In genomic region chr12:50527086-50527726, GRCh38 we compare ENCODE assay signal across 1 cellular context.
TF ChIP-seq lines count a peak whose summit lies in the region.

No MANE protein-coding gene starts in this region.

TF ChIP-seq in HepG2, 621 proteins besides CTCF, POLR2A, EP300 and RAD21 (continued from another document and continues in another):
- peak; percentile 100 for TF ChIP-seq ZNF770 (CRISPR knock-in tag; IDR thresholded peaks at IDR 0.05)
- TF ChIP-seq ZFP90 (CRISPR knock-in tag; IDR thresholded peaks at IDR 0.05; ENCODE audit: borderline replicate concordance): no peak
- peak; percentile 85 for TF ChIP-seq MIXL1 (CRISPR knock-in tag; IDR thresholded peaks at IDR 0.05)
- peak; percentile 80; the same call in 1 of the 2 replicates for TF ChIP-seq FOXK1 (CRISPR knock-in tag; IDR thresholded peaks at IDR 0.05; ENCODE audit: borderline replicate concordance, low read depth)
- TF ChIP-seq ZNF780A (CRISPR knock-in tag; IDR thresholded peaks at IDR 0.05): no peak
- no peak for TF ChIP-seq SRSF9 (IDR thresholded peaks at IDR 0.05; ENCODE audit: borderline replicate concordance, insufficient read depth, low read depth, low read length, poor library complexity, severe bottlenecking)
- no peak for TF ChIP-seq KMT2A (CRISPR knock-in tag; IDR thresholded peaks at IDR 0.05)
- TF ChIP-seq ZNF121 (CRISPR knock-in tag; IDR thresholded peaks at IDR 0.05): no peak
- 0 out of 2 replicates have a peak, but pooled peaks have one; percentile 30 for TF ChIP-seq ZNF607 (CRISPR knock-in tag; IDR thresholded peaks at IDR 0.05; ENCODE audit: borderline replicate concordance)
- TF ChIP-seq HNF4G (IDR thresholded peaks at IDR 0.05; ENCODE audit: borderline replicate concordance, low read depth, low read length): peak; percentile 98
- TF ChIP-seq HNF4G (CRISPR knock-in tag; IDR thresholded peaks at IDR 0.05; ENCODE audit: borderline replicate concordance, low read depth): peak; percentile 87; the same call in 1 of the 2 replicates
- TF ChIP-seq, protein P1, sequence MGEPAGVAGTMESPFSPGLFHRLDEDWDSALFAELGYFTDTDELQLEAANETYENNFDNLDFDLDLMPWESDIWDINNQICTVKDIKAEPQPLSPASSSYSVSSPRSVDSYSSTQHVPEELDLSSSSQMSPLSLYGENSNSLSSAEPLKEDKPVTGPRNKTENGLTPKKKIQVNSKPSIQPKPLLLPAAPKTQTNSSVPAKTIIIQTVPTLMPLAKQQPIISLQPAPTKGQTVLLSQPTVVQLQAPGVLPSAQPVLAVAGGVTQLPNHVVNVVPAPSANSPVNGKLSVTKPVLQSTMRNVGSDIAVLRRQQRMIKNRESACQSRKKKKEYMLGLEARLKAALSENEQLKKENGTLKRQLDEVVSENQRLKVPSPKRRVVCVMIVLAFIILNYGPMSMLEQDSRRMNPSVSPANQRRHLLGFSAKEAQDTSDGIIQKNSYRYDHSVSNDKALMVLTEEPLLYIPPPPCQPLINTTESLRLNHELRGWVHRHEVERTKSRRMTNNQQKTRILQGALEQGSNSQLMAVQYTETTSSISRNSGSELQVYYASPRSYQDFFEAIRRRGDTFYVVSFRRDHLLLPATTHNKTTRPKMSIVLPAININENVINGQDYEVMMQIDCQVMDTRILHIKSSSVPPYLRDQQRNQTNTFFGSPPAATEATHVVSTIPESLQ (CRISPR knock-in tag; conservative IDR thresholded peaks at IDR 0.05): no peak
- TF ChIP-seq, protein P2, sequence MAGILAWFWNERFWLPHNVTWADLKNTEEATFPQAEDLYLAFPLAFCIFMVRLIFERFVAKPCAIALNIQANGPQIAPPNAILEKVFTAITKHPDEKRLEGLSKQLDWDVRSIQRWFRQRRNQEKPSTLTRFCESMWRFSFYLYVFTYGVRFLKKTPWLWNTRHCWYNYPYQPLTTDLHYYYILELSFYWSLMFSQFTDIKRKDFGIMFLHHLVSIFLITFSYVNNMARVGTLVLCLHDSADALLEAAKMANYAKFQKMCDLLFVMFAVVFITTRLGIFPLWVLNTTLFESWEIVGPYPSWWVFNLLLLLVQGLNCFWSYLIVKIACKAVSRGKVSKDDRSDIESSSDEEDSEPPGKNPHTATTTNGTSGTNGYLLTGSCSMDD (CRISPR knock-in tag; IDR thresholded peaks at IDR 0.05): no peak
- TF ChIP-seq, protein P3, sequence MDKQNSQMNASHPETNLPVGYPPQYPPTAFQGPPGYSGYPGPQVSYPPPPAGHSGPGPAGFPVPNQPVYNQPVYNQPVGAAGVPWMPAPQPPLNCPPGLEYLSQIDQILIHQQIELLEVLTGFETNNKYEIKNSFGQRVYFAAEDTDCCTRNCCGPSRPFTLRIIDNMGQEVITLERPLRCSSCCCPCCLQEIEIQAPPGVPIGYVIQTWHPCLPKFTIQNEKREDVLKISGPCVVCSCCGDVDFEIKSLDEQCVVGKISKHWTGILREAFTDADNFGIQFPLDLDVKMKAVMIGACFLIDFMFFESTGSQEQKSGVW (CRISPR knock-in tag; IDR thresholded peaks at IDR 0.05; ENCODE audit: borderline replicate concordance): no peak
- no peak for TF ChIP-seq ZNF136 (CRISPR knock-in tag; IDR thresholded peaks at IDR 0.05; ENCODE audit: low read depth)
- TF ChIP-seq ZNF775 (CRISPR knock-in tag; IDR thresholded peaks at IDR 0.05; ENCODE audit: borderline replicate concordance): no peak
- 0 out of 2 replicates have a peak, but pooled peaks have one; percentile 28 for TF ChIP-seq KDM4B (CRISPR knock-in tag; IDR thresholded peaks at IDR 0.05)
- peak; percentile 14; the same call in 1 of the 2 replicates for TF ChIP-seq ZNF430 (CRISPR knock-in tag; IDR thresholded peaks at IDR 0.05)
- TF ChIP-seq ZFP41 (CRISPR knock-in tag; IDR thresholded peaks at IDR 0.05; ENCODE audit: borderline replicate concordance): no peak
- TF ChIP-seq ZNF563 (CRISPR knock-in tag; IDR thresholded peaks at IDR 0.05): no peak
- no peak for TF ChIP-seq ZNF709 (CRISPR knock-in tag; IDR thresholded peaks at IDR 0.05)
- TF ChIP-seq PAXIP1 (CRISPR knock-in tag; conservative IDR thresholded peaks at IDR 0.05): peak; percentile 99
- no peak for TF ChIP-seq ZNF839 (CRISPR knock-in tag; IDR thresholded peaks at IDR 0.05; ENCODE audit: borderline replicate concordance)
- TF ChIP-seq ZNF850 (CRISPR knock-in tag; conservative IDR thresholded peaks at IDR 0.05): no peak
- TF ChIP-seq ZNF878 (CRISPR knock-in tag; IDR thresholded peaks at IDR 0.05): no peak
- peak; percentile 66 for TF ChIP-seq CEBPG (CRISPR knock-in tag; IDR thresholded peaks at IDR 0.05)
- TF ChIP-seq ZNF263 (CRISPR knock-in tag; IDR thresholded peaks at IDR 0.05): no peak
- TF ChIP-seq GATAD2A (CRISPR knock-in tag; IDR thresholded peaks at IDR 0.05): peak; percentile 96
- TF ChIP-seq, protein P4, sequence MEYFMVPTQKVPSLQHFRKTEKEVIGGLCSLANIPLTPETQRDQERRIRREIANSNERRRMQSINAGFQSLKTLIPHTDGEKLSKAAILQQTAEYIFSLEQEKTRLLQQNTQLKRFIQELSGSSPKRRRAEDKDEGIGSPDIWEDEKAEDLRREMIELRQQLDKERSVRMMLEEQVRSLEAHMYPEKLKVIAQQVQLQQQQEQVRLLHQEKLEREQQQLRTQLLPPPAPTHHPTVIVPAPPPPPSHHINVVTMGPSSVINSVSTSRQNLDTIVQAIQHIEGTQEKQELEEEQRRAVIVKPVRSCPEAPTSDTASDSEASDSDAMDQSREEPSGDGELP (IDR thresholded peaks at IDR 0.05; ENCODE audit: borderline replicate concordance, low read depth): peak; percentile 25; the same call in 1 of the 2 replicates
- TF ChIP-seq SNRNP70 (IDR thresholded peaks at IDR 0.05; ENCODE audit: low read depth, low read length): no peak
- TF ChIP-seq, protein P5, sequence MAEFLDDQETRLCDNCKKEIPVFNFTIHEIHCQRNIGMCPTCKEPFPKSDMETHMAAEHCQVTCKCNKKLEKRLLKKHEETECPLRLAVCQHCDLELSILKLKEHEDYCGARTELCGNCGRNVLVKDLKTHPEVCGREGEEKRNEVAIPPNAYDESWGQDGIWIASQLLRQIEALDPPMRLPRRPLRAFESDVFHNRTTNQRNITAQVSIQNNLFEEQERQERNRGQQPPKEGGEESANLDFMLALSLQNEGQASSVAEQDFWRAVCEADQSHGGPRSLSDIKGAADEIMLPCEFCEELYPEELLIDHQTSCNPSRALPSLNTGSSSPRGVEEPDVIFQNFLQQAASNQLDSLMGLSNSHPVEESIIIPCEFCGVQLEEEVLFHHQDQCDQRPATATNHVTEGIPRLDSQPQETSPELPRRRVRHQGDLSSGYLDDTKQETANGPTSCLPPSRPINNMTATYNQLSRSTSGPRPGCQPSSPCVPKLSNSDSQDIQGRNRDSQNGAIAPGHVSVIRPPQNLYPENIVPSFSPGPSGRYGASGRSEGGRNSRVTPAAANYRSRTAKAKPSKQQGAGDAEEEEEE (CRISPR knock-in tag; IDR thresholded peaks at IDR 0.05; ENCODE audit: borderline replicate concordance): no peak
- no peak for TF ChIP-seq HNRNPLL (IDR thresholded peaks at IDR 0.05; ENCODE audit: low read depth, low read length, poor library complexity, severe bottlenecking)
- TF ChIP-seq EZH2 (conservative IDR thresholded peaks at IDR 0.05; ENCODE audit: low read depth, low read length): no peak
- peak; percentile 82 for TF ChIP-seq NR2F6 (IDR thresholded peaks at IDR 0.05)
- peak; percentile 71 for TF ChIP-seq NR2F6 (CRISPR knock-in tag; IDR thresholded peaks at IDR 0.05)
- no peak for TF ChIP-seq ZNF674 (CRISPR knock-in tag; IDR thresholded peaks at IDR 0.05; ENCODE audit: low read depth)
- no peak for TF ChIP-seq ZNF160 (CRISPR knock-in tag; IDR thresholded peaks at IDR 0.05)
- no peak for TF ChIP-seq DMAP1 (CRISPR knock-in tag; IDR thresholded peaks at IDR 0.05)
- TF ChIP-seq, protein P6, sequence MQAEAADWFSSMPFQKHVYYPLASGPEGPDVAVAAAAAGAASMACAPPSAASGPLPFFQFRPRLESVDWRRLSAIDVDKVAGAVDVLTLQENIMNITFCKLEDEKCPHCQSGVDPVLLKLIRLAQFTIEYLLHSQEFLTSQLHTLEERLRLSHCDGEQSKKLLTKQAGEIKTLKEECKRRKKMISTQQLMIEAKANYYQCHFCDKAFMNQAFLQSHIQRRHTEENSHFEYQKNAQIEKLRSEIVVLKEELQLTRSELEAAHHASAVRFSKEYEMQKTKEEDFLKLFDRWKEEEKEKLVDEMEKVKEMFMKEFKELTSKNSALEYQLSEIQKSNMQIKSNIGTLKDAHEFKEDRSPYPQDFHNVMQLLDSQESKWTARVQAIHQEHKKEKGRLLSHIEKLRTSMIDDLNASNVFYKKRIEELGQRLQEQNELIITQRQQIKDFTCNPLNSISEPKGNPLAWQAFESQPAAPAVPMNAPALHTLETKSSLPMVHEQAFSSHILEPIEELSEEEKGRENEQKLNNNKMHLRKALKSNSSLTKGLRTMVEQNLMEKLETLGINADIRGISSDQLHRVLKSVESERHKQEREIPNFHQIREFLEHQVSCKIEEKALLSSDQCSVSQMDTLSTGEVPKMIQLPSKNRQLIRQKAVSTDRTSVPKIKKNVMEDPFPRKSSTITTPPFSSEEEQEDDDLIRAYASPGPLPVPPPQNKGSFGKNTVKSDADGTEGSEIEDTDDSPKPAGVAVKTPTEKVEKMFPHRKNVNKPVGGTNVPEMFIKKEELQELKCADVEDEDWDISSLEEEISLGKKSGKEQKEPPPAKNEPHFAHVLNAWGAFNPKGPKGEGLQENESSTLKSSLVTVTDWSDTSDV (CRISPR knock-in tag; IDR thresholded peaks at IDR 0.05): no peak
- no peak for TF ChIP-seq ZEB1 (IDR thresholded peaks at IDR 0.05; ENCODE audit: insufficient replicate concordance, low read depth)
- TF ChIP-seq PAF1 (CRISPR knock-in tag; IDR thresholded peaks at IDR 0.05): no peak
- TF ChIP-seq SNAI1 (CRISPR knock-in tag; IDR thresholded peaks at IDR 0.05; ENCODE audit: borderline replicate concordance): no peak
- no peak for TF ChIP-seq IKZF4 (CRISPR knock-in tag; IDR thresholded peaks at IDR 0.05; ENCODE audit: borderline replicate concordance, low read depth, not compliant biosample characterization)
- peak; percentile 46; the same call in 1 of the 2 replicates for TF ChIP-seq ZNF331 (CRISPR knock-in tag; IDR thresholded peaks at IDR 0.05)
- TF ChIP-seq ARID2 (CRISPR knock-in tag; IDR thresholded peaks at IDR 0.05; ENCODE audit: borderline replicate concordance): no peak
- TF ChIP-seq, protein P7, sequence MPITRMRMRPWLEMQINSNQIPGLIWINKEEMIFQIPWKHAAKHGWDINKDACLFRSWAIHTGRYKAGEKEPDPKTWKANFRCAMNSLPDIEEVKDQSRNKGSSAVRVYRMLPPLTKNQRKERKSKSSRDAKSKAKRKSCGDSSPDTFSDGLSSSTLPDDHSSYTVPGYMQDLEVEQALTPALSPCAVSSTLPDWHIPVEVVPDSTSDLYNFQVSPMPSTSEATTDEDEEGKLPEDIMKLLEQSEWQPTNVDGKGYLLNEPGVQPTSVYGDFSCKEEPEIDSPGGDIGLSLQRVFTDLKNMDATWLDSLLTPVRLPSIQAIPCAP (CRISPR knock-in tag; IDR thresholded peaks at IDR 0.05; ENCODE audit: low read depth): no peak
- TF ChIP-seq ZGPAT (CRISPR knock-in tag; IDR thresholded peaks at IDR 0.05): peak; percentile 77; the same call in 1 of the 2 replicates
